In genomic region chr21:35885942-35886541, GRCh38 we compare ENCODE assay signal across 19 cellular contexts.
DNase-seq lines count a peak whose midpoint lies in the region; ATAC-seq and TF ChIP-seq lines count a peak whose summit lies in the region.
"Had no signal": no experiment of that assay in that cellular context is flagged by ENCODE, and none has a peak within 500 bp of the region (broad histone marks: within the 10 kb centered on the region; RNA-seq: fewer than 3 reads in every experiment).

No MANE protein-coding gene starts in this region.

- peaks cover 21% of the 10 kb centered on the region for H3K27me3 Mint-ChIP-seq in Calu3 (ENCODE audit: unreplicated experiment)

- H2AK9ac ChIP-seq in IMR-90 (replicated peaks; ENCODE audit: low read depth, low read length, poor library complexity), result no peak overlapping the region

- H2BK120ac ChIP-seq in IMR-90 (ENCODE audit: low read depth, low read length), result no peak overlapping the region

- no peaks in the 10 kb centered on the region for H3K9me1 ChIP-seq in IMR-90 (ENCODE audit: insufficient read depth, low read length)

- WGBS in right cardiac atrium, result 88% methylated on average over 7 of the region's 7 CpGs
- 67% methylated on average over 1 of the region's 7 CpGs; no CpG with 5 or more reads in 1 of the 2 experiments for WGBS in IMR-90 (ENCODE audit: extremely low coverage in 2 of 2, insufficient read length in 1 of 2), 2 experiments
- 71 to 79% methylated on average over 7 of the region's 7 CpGs for WGBS in testis, 2 donors

- BruUV-seq in IMR-90 (replicated peaks; lab: Mats Ljungman, UMichigan) (no TSS peak), Calu3 (replicated peaks; lab: Mats Ljungman, UMichigan) (no TSS peak)

- no peak overlapping the region for H3K14ac ChIP-seq in IMR-90 (replicated peaks; ENCODE audit: low read depth, low read length)

- no peak overlapping the region for H2BK5ac ChIP-seq in IMR-90 (ENCODE audit: low read depth, low read length, poor library complexity, severe bottlenecking)

- intact Hi-C loops in left ventricle myocardium inferior (cut with micrococcal nuclease) (no loop called here), right cardiac atrium (cut with DNase I) (no loop called here), IMR-90 (cut with micrococcal nuclease) (no loop called here), testis (cut with DNase I; ENCODE audit: low total_unique reads) (no loop called here), Calu3 (cut with micrococcal nuclease; ENCODE audit: unreplicated experiment) (no loop called here)

- H3K4ac ChIP-seq in IMR-90 (ENCODE audit: low read depth, low read length), result no peak overlapping the region

- H3K27ac Mint-ChIP-seq in Calu3 (ENCODE audit: unreplicated experiment), result no peak overlapping the region
- H3K27ac Mint-ChIP-seq: CD4-positive, CD25-positive, alpha-beta regulatory T cell had no signal

- H3K18ac ChIP-seq in IMR-90 (ENCODE audit: low read depth, low read length), result no peak overlapping the region

- dilution Hi-C loops in IMR-90 (cut with HindIII; ENCODE audit: low sequenced_read_pairs, unreplicated experiment), result no loop called here

- H3K4me1 ChIP-seq in left ventricle myocardium inferior (no peaks in the 10 kb centered on the region), right cardiac atrium (ENCODE audit: control insufficient read depth, insufficient read depth, low read length) (no peaks in the 10 kb centered on the region), IMR-90 (ENCODE audit: control insufficient read depth, insufficient read depth, low read length) (no peaks in the 10 kb centered on the region), testis (peaks cover 3% of the 10 kb centered on the region)
- H3K4me1 ChIP-seq: SJCRH30 had no signal

- H3K4me1 Mint-ChIP-seq in Calu3 (ENCODE audit: low read depth, unreplicated experiment), result no peaks in the 10 kb centered on the region
- H3K4me1 Mint-ChIP-seq: CD4-positive, CD25-positive, alpha-beta regulatory T cell had no signal

- H3K79me1 ChIP-seq in IMR-90 (ENCODE audit: low read depth in 1 of 2, low read length in 2 of 2), result no peaks in the 10 kb centered on the region

- H2BK15ac ChIP-seq in IMR-90 (ENCODE audit: low read depth, low read length), result no peak overlapping the region

- TF ChIP-seq RAD21 in IMR-90 (IDR thresholded peaks at IDR 0.05; ENCODE audit: low read length), result no peak

- H3K36me3 Mint-ChIP-seq in Calu3 (ENCODE audit: insufficient read depth, unreplicated experiment), result no peaks in the 10 kb centered on the region
- H3K36me3 Mint-ChIP-seq: CD4-positive, CD25-positive, alpha-beta regulatory T cell had no signal

- no peak overlapping the region for H3K4me2 ChIP-seq in IMR-90 (ENCODE audit: low read depth, low read length)

- H3K56ac ChIP-seq in IMR-90 (ENCODE audit: extremely low read depth, insufficient read depth, low read length), result no peak overlapping the region

- DNase-seq in left ventricle myocardium inferior (no peak), right cardiac atrium (no peak), IMR-90 (no peak), dermis blood vessel endothelial cell (peak; percentile 9), testis (no peak), Calu3 (no peak)
- DNase-seq: CD4-positive, CD25-positive, alpha-beta regulatory T cell; DND-41; KG1; NCI-H1092 treated with DMSO at 0.1 percent for 48 hours; NCI-H1694; NCI-H2081; NCI-H446 treated with DMSO at 0.1 percent for 48 hours; NCI-H69; SJCRH30; T-helper 1 cell had no signal

- H3K4me3 Mint-ChIP-seq in Calu3 (ENCODE audit: low read depth, unreplicated experiment), result no peak overlapping the region
- H3K4me3 Mint-ChIP-seq: CD4-positive, CD25-positive, alpha-beta regulatory T cell had no signal

- H3K36me3 ChIP-seq in left ventricle myocardium inferior (no peaks in the 10 kb centered on the region), IMR-90 (ENCODE audit: control insufficient read depth, insufficient read depth, low read length) (no peaks in the 10 kb centered on the region), testis (ENCODE audit: low read depth, missing control alignments) (no peaks in the 10 kb centered on the region)
- H3K36me3 ChIP-seq: SJCRH30 had no signal

- no peaks in the 10 kb centered on the region for H4K20me1 ChIP-seq in IMR-90 (ENCODE audit: insufficient read depth, low read length)

- TF ChIP-seq CTCF in left ventricle myocardium inferior (IDR thresholded peaks at IDR 0.05; ENCODE audit: borderline replicate concordance), result peak; percentile 28
- TF ChIP-seq CTCF in IMR-90 (conservative IDR thresholded peaks at IDR 0.05; ENCODE audit: low read depth, low read length), result no peak
- no peak for TF ChIP-seq CTCF in testis (IDR thresholded peaks at IDR 0.05)
- no peak for TF ChIP-seq CTCF in Calu3 (IDR thresholded peaks at IDR 0.05; ENCODE audit: unreplicated experiment)

- H3K23ac ChIP-seq in IMR-90 (ENCODE audit: low read depth, low read length), result no peak overlapping the region

- no peak for ATAC-seq in right cardiac atrium
- no peak for ATAC-seq in IMR-90 (ENCODE audit: low read depth)
- no peak for ATAC-seq in HG02610 (IDR thresholded peaks at IDR 0.05; ENCODE audit: unreplicated experiment)
- ATAC-seq: GM12878, Panc1 had no signal

- in situ Hi-C loops in IMR-90 (cut with MboI; ENCODE audit: low sequenced_read_pairs), result no loop called here

- H3K4me3 ChIP-seq in left ventricle myocardium inferior, result no peak overlapping the region
- no peak overlapping the region for H3K4me3 ChIP-seq in right cardiac atrium (ENCODE audit: low read length)
- H3K4me3 ChIP-seq in IMR-90 (ENCODE audit: insufficient read depth, low read depth, low read length), result no peak overlapping the region
- peak overlapping the region; percentile 39 to 53 for H3K4me3 ChIP-seq in testis
- H3K4me3 ChIP-seq: GM12878, SJCRH30 had no signal

- H3K9me3 ChIP-seq in left ventricle myocardium inferior (replicated peaks), result no peaks in the 10 kb centered on the region
- no peaks in the 10 kb centered on the region for H3K9me3 ChIP-seq in right cardiac atrium (ENCODE audit: control insufficient read depth, low read length)
- H3K9me3 ChIP-seq in IMR-90 (ENCODE audit: control insufficient read depth, insufficient read depth, low read length), result no peaks in the 10 kb centered on the region
- no peaks in the 10 kb centered on the region for H3K9me3 ChIP-seq in testis

- no peak overlapping the region for H4K91ac ChIP-seq in IMR-90 (ENCODE audit: insufficient read depth, low read depth, low read length)

- TF ChIP-seq POLR2A in IMR-90 (IDR thresholded peaks at IDR 0.05; ENCODE audit: low read depth, low read length) (no peak), testis (IDR thresholded peaks at IDR 0.05) (no peak)

- H3K9ac ChIP-seq in IMR-90 (ENCODE audit: low read depth, low read length), result no peak overlapping the region

- H3K27ac ChIP-seq in left ventricle myocardium inferior (replicated peaks) (no peak overlapping the region), right cardiac atrium (ENCODE audit: low read length) (no peak overlapping the region), IMR-90 (ENCODE audit: insufficient read depth, low read length) (no peak overlapping the region), testis (peak overlapping the region in 1 of 2 donors; percentile 74)
- H3K27ac ChIP-seq: SJCRH30 had no signal

- no peak overlapping the region for H4K8ac ChIP-seq in IMR-90 (ENCODE audit: low read depth in 2 of 2, low read length in 2 of 2)

- H3K27me3 ChIP-seq in left ventricle myocardium inferior (ENCODE audit: low read depth) (peaks cover 28% of the 10 kb centered on the region), right cardiac atrium (ENCODE audit: control insufficient read depth, insufficient read depth) (peaks cover 2% of the 10 kb centered on the region), IMR-90 (ENCODE audit: control insufficient read depth, insufficient read depth, low read length) (peaks cover 23% of the 10 kb centered on the region), testis (no peaks in the 10 kb centered on the region)

- POLR2A ChIA-PET in IMR-90 (lab: Charles Lee; ENCODE audit: unreplicated experiment), result no interaction called here

- H3K9me3 Mint-ChIP-seq in Calu3 (ENCODE audit: low read depth, unreplicated experiment), result no peaks in the 10 kb centered on the region

- no peak overlapping the region for H2AK5ac ChIP-seq in IMR-90 (ENCODE audit: low read depth, low read length)

- no peak overlapping the region for H2BK20ac ChIP-seq in IMR-90 (ENCODE audit: low read depth, low read length)

- no peak overlapping the region for H4K5ac ChIP-seq in IMR-90 (ENCODE audit: low read depth, low read length)

- CTCF ChIA-PET in IMR-90 (lab: Yijun Ruan, JAX) (interaction anchor here (0.6 kb wide), 1 partner anchor 318 kb away, joined by 3 read pairs; no protein-coding TSS in a partner anchor), Calu3 (lab: Charles Lee) (interaction anchor here (0.7 kb wide), 1 partner anchor 143 kb away, joined by 3 read pairs; no protein-coding TSS in a partner anchor)

- H2AFZ ChIP-seq in IMR-90 (replicated peaks; ENCODE audit: low read length, poor library complexity), result no peak overlapping the region

TF ChIP-seq in IMR-90, 13 proteins besides CTCF, POLR2A, EP300 and RAD21:
- TF ChIP-seq MAFK (IDR thresholded peaks at IDR 0.05; ENCODE audit: low read depth, low read length), result peak; percentile 63
- no peak for TF ChIP-seq MAZ (IDR thresholded peaks at IDR 0.05; ENCODE audit: borderline replicate concordance, low read depth, low read length)

Comparison
In these comparisons a context has a peak if more than half of its experiments do, and no peak if none do; other contexts are left out.
1. H3K4me3 ChIP-seq: peak in testis (2 of 2); none in left ventricle myocardium inferior (single experiment), right cardiac atrium (single experiment) and IMR-90 (single experiment).